Comparison of ENCODE assay signal across 8 cellular contexts in genomic region chr11:777288-778255, GRCh38. TPM values are rescaled to one million over a fixed set of nuclear protein-coding genes. Genes with fewer than 3 reads are reported as not detected.
A peak's percentile ranks its signal among the peaks of the same experiment; 100 is the strongest.
DNase-seq lines count a peak whose midpoint lies in the region; ATAC-seq and TF ChIP-seq lines count a peak whose summit lies in the region.

GATD1 (minus strand) TSS chr11:777487; CDS start chr11:777462, 25 bp downstream.

- TF ChIP-seq POLR2A in testis (IDR thresholded peaks at IDR 0.05) = peak; percentile 23

- H3K4me3 ChIP-seq in HEK293 (ENCODE audit: low read depth, low read length) (peak within 1 kb of the TSS; percentile 88), osteoblast (ENCODE audit: insufficient read depth, low read length) (peak within 1 kb of the TSS; percentile 88), testis (peak within 1 kb of the TSS; percentile 67 to 97)

- H3K27me3 ChIP-seq in osteoblast (ENCODE audit: insufficient read depth, low read length) = no peaks in the 10 kb centered on the region
- H3K27me3 ChIP-seq in testis = no peaks in the 10 kb centered on the region

- peak; percentile 80 for ATAC-seq in SK-N-SH treated with all-trans-retinoic acid at 6 μM for 48 hours

- peaks cover 54% of the 10 kb centered on the region for H4K20me1 ChIP-seq in osteoblast (ENCODE audit: insufficient read depth, low read length)

- peak within 1 kb of the TSS; percentile 80; the same call in 1 of the 2 replicates for H3K27ac ChIP-seq in HEK293 (ENCODE audit: extremely low read depth, low read depth, low read length)
- peak within 1 kb of the TSS; percentile 48 for H3K27ac ChIP-seq in osteoblast (ENCODE audit: low read depth, low read length)
- peak within 1 kb of the TSS; percentile 82 to 86 for H3K27ac ChIP-seq in testis

- CTCF ChIA-PET in HEK293 (lab: Yijun Ruan, JAX) = interaction anchor here (0.8 kb wide), 1 partner anchor 12 kb away, joined by 3 read pairs; no protein-coding TSS in a partner anchor

- peak within 1 kb of the TSS; percentile 65 for H2AFZ ChIP-seq in osteoblast (ENCODE audit: low read length)

- 2 to 3% methylated on average over 25 to 72 of the region's 110 CpGs for WGBS in testis, 2 donors

- H3K79me2 ChIP-seq in osteoblast (ENCODE audit: insufficient read depth, low read length) = peaks cover 80% of the 10 kb centered on the region

- H3K4me1 ChIP-seq in HEK293 (ENCODE audit: control insufficient read depth, insufficient read depth, low read length) = no peaks in the 10 kb centered on the region; the same call in 1 of the 2 replicates
- peaks cover 20% of the 10 kb centered on the region for H3K4me1 ChIP-seq in osteoblast (ENCODE audit: insufficient read depth, low read length)
- H3K4me1 ChIP-seq in testis = peaks cover 27% of the 10 kb centered on the region

- POLR2A ChIA-PET in HEK293 (lab: Yijun Ruan, JAX) = interaction anchor here (0.6 to 2.3 kb wide), 18 partner anchors 8 to 164 kb away, joined by 3 to 13 read pairs (median 5); partner anchors contain the start of genes CEND1, PNPLA2, RPLP2 and TALDO1

- H3K36me3 ChIP-seq in HEK293 (ENCODE audit: control insufficient read depth in 2 of 2, insufficient read depth in 1 of 2, low read length in 2 of 2) = peaks cover 0 to 61% of the 10 kb centered on the region in 2 experiments; a peak in 2 of 3 replicates
- H3K36me3 ChIP-seq in osteoblast (ENCODE audit: insufficient read depth, low read length) = peaks cover 27% of the 10 kb centered on the region
- H3K36me3 ChIP-seq in testis (ENCODE audit: low read depth, missing control alignments) = no peaks in the 10 kb centered on the region

- no peaks in the 10 kb centered on the region for H3K9me3 ChIP-seq in HEK293 (ENCODE audit: control insufficient read depth, insufficient read depth, low read depth, low read length)
- H3K9me3 ChIP-seq in osteoblast (ENCODE audit: low read depth, low read length) = no peaks in the 10 kb centered on the region
- H3K9me3 ChIP-seq in testis = no peaks in the 10 kb centered on the region

- no peak for TF ChIP-seq CTCF in HEK293 (tag by site-specific recombination; IDR thresholded peaks at IDR 0.05)
- TF ChIP-seq CTCF in osteoblast (IDR thresholded peaks at IDR 0.05; ENCODE audit: extremely low read depth, low read depth, low read length) = no peak
- TF ChIP-seq CTCF in testis (IDR thresholded peaks at IDR 0.05) = no peak

- DNase-seq in GM04503 (ENCODE audit: low read depth) (peak; percentile 21), MV-4-11 (lab: John Stamatoyannopoulos, UW) (peak; percentile 75), glomerular endothelial cell (ENCODE audit: extremely low read depth, low read depth, low spot score) (no peak), osteoblast (ENCODE audit: insufficient read length, low spot score, missing footprints) (peak; percentile 100), testis (peak; percentile 91)
- peak; percentile 96 for DNase-seq in activated naive CD4-positive, alpha-beta T cell treated with anti-CD3 and anti-CD28 coated beads, Interleukin-2, amount 50 U/mL, for 16 hours

- peak within 1 kb of the TSS; percentile 91 for H3K4me2 ChIP-seq in osteoblast (ENCODE audit: insufficient read depth, low read length)

- intact Hi-C loops in testis (cut with DNase I; ENCODE audit: low total_unique reads) = no loop called here

TF ChIP-seq in HEK293, 187 proteins besides CTCF, POLR2A, EP300 and RAD21 (continues in another document):
- no peak for TF ChIP-seq ZNF473 (tag by site-specific recombination; IDR thresholded peaks at IDR 0.05)
- TF ChIP-seq KLF10 (tag by site-specific recombination; IDR thresholded peaks at IDR 0.05) = 0 out of 2 replicates have a peak, but pooled peaks have one; percentile 17
- TF ChIP-seq ZNF449 (tag by site-specific recombination; IDR thresholded peaks at IDR 0.05) = 0 out of 2 replicates have a peak, but pooled peaks have one; percentile 13
- TF ChIP-seq SALL2 (tag by site-specific recombination; IDR thresholded peaks at IDR 0.05; ENCODE audit: borderline replicate concordance) = no peak
- TF ChIP-seq KLF17 (tag by site-specific recombination; IDR thresholded peaks at IDR 0.05) = peak; percentile 47; the same call in 1 of the 2 replicates
- TF ChIP-seq AEBP2 (tag by site-specific recombination; IDR thresholded peaks at IDR 0.05; ENCODE audit: borderline replicate concordance) = no peak
- TF ChIP-seq HOXC10 (CRISPR knock-in tag; IDR thresholded peaks at IDR 0.05) = no peak

TF ChIP-seq in SK-N-SH treated with all-trans-retinoic acid at 6 μM for 48 hours, 23 proteins besides CTCF, POLR2A, EP300 and RAD21:
- TF ChIP-seq CREB5 (CRISPR knock-in tag; IDR thresholded peaks at IDR 0.05; ENCODE audit: low read depth) (no peak), ZC3H10 (CRISPR knock-in tag; IDR thresholded peaks at IDR 0.05) (no peak), SNAI2 (CRISPR knock-in tag; IDR thresholded peaks at IDR 0.05) (no peak), ZNF565 (CRISPR knock-in tag; conservative IDR thresholded peaks at IDR 0.05; ENCODE audit: low read depth) (no peak), ISL1 (CRISPR knock-in tag; IDR thresholded peaks at IDR 0.05) (no peak), CSDC2 (CRISPR knock-in tag; IDR thresholded peaks at IDR 0.05) (no peak), TCF4 (CRISPR knock-in tag; IDR thresholded peaks at IDR 0.05; ENCODE audit: borderline replicate concordance) (no peak), PATZ1 (CRISPR knock-in tag; IDR thresholded peaks at IDR 0.05; ENCODE audit: borderline replicate concordance) (no peak), GLIS3 (CRISPR knock-in tag; IDR thresholded peaks at IDR 0.05) (no peak)

RNA-seq across cellular contexts. Expression of gene GATD1, which starts in this region (rescaled TPM):
- 37.6 and 47.2 TPM in 2 replicates for total RNA-seq in glomerular endothelial cell
- total RNA-seq in osteoblast = 31.5 and 37.3 TPM in 2 replicates
- total RNA-seq in testis = 10 to 100 TPM; 80.9 to 84.2 TPM
- polyA plus RNA-seq in testis (ENCODE audit: insufficient read depth, low read depth, low replicate concordance) = 64.3 TPM
